ENCODE assay signal across 9 cellular contexts in the genomic region with DNA sequence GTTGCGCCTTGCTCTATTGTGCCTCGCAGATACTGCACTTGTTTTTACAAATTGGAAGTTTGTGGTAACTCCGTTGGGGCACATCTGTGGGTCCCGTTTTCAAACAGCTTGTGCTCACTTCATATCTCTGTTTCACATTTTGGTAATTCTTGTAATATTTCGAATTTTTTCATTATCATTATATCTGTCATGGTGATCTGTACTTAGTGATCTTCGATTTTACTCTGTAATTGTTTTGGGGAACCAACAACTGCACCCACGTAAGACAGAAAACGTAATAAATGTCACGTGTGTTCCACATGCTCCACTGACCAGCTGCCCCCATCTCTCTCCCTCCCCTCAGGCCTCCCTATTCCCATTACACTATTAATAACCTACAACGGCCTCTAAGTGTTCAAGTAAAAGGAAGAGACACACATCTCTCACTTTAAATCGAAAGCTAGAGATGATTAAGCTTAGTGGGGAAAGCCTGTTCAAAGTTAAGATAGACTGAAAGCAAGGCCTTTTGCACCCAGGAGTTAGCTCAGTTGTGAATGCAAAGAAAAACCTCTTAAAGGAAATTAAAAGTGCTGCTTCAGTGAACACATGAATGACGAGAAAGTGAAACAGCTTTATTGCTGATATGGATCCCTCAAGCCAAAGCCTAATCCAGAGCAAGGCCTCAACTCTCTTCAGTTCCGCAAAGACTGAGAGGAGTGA. TPM values are rescaled to one million over a fixed set of nuclear protein-coding genes. Genes with fewer than 3 reads are reported as not detected.
DNase-seq lines count a peak whose midpoint lies in the region; ATAC-seq, FAIRE-seq and TF ChIP-seq lines count a peak whose summit lies in the region.
"Had no signal": no experiment of that assay in that cellular context is flagged by ENCODE, and none has a peak within 500 bp of the region (broad histone marks: within the 10 kb centered on the region; RNA-seq: fewer than 3 reads in every experiment).

No MANE protein-coding gene starts in this region.

- H3K27me3 ChIP-seq in astrocyte (ENCODE audit: insufficient read depth, low read length) (peaks cover 12% of the 10 kb centered on the region), neuronal stem cell (ENCODE audit: control insufficient read depth in 3 of 3, insufficient read depth in 3 of 3, low read depth in 1 of 3, low read length in 3 of 3) (peaks cover 0 to 20% (median 14%) of the 10 kb centered on the region in 3 experiments), adrenal gland (no peaks in the 10 kb centered on the region)

- H3K14ac ChIP-seq in neuronal stem cell (ENCODE audit: low read length): no peak overlapping the region

- no peaks in the 10 kb centered on the region for H3K79me1 ChIP-seq in neuronal stem cell (ENCODE audit: low read depth, low read length)

- no peak overlapping the region for H2BK120ac ChIP-seq in neuronal stem cell (ENCODE audit: low read depth, low read length)

- H3K4me3 Mint-ChIP-seq in astrocyte (ENCODE audit: unreplicated experiment): peak overlapping the region; percentile 84

- H3K9me3 ChIP-seq in astrocyte (ENCODE audit: insufficient read depth, low read depth, low read length) (no peaks in the 10 kb centered on the region), neuronal stem cell (replicated peaks in 1 of 2; ENCODE audit: control insufficient read depth in 2 of 2, insufficient read depth in 1 of 2, low read depth in 1 of 2, low read length in 2 of 2) (no peaks in the 10 kb centered on the region), adrenal gland (replicated peaks in 1 of 3) (no peaks in the 10 kb centered on the region)

- H2BK15ac ChIP-seq in neuronal stem cell (ENCODE audit: low read length): no peak overlapping the region

- H3K9me3 Mint-ChIP-seq in astrocyte (ENCODE audit: unreplicated experiment): peaks cover 3% of the 10 kb centered on the region

- no peak for FAIRE-seq in astrocyte (lab: Jason Lieb, UNC)

- no peaks in the 10 kb centered on the region for H3K79me2 ChIP-seq in astrocyte (ENCODE audit: insufficient read depth, low read length)

- no peak overlapping the region for H4K8ac ChIP-seq in neuronal stem cell (ENCODE audit: low read depth, low read length)

- no peak overlapping the region for H4K91ac ChIP-seq in neuronal stem cell (ENCODE audit: low read depth, low read length, poor library complexity)

- no peak overlapping the region for H2BK12ac ChIP-seq in neuronal stem cell (ENCODE audit: low read length)

- no peak overlapping the region for H3K27ac Mint-ChIP-seq in astrocyte (ENCODE audit: unreplicated experiment)

- H3K18ac ChIP-seq in neuronal stem cell (ENCODE audit: low read length): no peak overlapping the region

- H4K20me1 ChIP-seq in astrocyte (ENCODE audit: insufficient read depth, low read length): no peaks in the 10 kb centered on the region

- WGBS in neuronal stem cell (ENCODE audit: extremely low coverage in 2 of 2, insufficient read length in 2 of 2, insufficient replicate concordance in 1 of 2), 2 donors: no CpG with 5 or more reads among the region's 13 CpGs
- 51 to 57% (median 56%) methylated on average over 13 of the region's 13 CpGs for WGBS in adrenal gland, 4 donors

- H3K9ac ChIP-seq in astrocyte (ENCODE audit: low read length): no peak overlapping the region
- no peak overlapping the region for H3K9ac ChIP-seq in neuronal stem cell (ENCODE audit: low read depth, low read length, poor library complexity)

- peak; percentile 60 for ATAC-seq in GM18520 (IDR thresholded peaks at IDR 0.05; ENCODE audit: unreplicated experiment)
- ATAC-seq in HG03097 (IDR thresholded peaks at IDR 0.05; ENCODE audit: low FRiP score, unreplicated experiment): peak; percentile 40

- H3K36me3 Mint-ChIP-seq in astrocyte (ENCODE audit: low read depth, unreplicated experiment): peaks cover 2% of the 10 kb centered on the region

- TF ChIP-seq CTCF in astrocyte (IDR thresholded peaks at IDR 0.05; ENCODE audit: insufficient read depth, low read depth, low read length) (no peak), adrenal gland (IDR thresholded peaks at IDR 0.05) (no peak)

- no peaks in the 10 kb centered on the region for H3K4me1 Mint-ChIP-seq in astrocyte (ENCODE audit: low read depth, unreplicated experiment)

- intact Hi-C loops in adrenal gland (cut with DNase I): no loop called here

- H3K23ac ChIP-seq in neuronal stem cell (ENCODE audit: low read depth, low read length, poor library complexity): no peak overlapping the region

- H2AFZ ChIP-seq in astrocyte (ENCODE audit: low read depth, low read length): peak overlapping the region; percentile 91
- H2AFZ ChIP-seq in neuronal stem cell (ENCODE audit: low read length): peak overlapping the region; percentile 97

- H3K4me3 ChIP-seq in astrocyte (ENCODE audit: insufficient read depth, low read depth, low read length): peak overlapping the region; percentile 56
- no peak overlapping the region for H3K4me3 ChIP-seq in neuronal stem cell (ENCODE audit: low read length in 2 of 2)
- H3K4me3 ChIP-seq in adrenal gland: peak overlapping the region in 1 of 4 donors; percentile 56

- no peak overlapping the region for H2AK5ac ChIP-seq in neuronal stem cell (ENCODE audit: low read depth, low read length)

- H3K4me2 ChIP-seq in astrocyte (ENCODE audit: low read length) (peak overlapping the region; percentile 89), neuronal stem cell (ENCODE audit: insufficient read depth, low read length, poor library complexity, severe bottlenecking) (no peak overlapping the region)

- no peak overlapping the region for H2BK5ac ChIP-seq in neuronal stem cell (ENCODE audit: low read length)

- H3K4ac ChIP-seq in neuronal stem cell (ENCODE audit: low read length): no peak overlapping the region

- H3K4me1 ChIP-seq in astrocyte (ENCODE audit: insufficient read depth, low read length) (peaks cover 10% of the 10 kb centered on the region), neuronal stem cell (ENCODE audit: control insufficient read depth in 2 of 2, insufficient read depth in 1 of 2, low read depth in 1 of 2, low read length in 2 of 2) (peaks cover 3 to 10% of the 10 kb centered on the region in 2 donors), adrenal gland (replicated peaks in 1 of 2) (peaks cover 0 to 5% of the 10 kb centered on the region in 2 donors)

- no peak for DNase-seq in astrocyte (ENCODE audit: low read depth)
- DNase-seq in neuronal stem cell (ENCODE audit: low spot score): no peak
- DNase-seq in nucleus accumbens (lab: John Stamatoyannopoulos, UW): no peak
- no peak for DNase-seq in adrenal gland
- no peak for DNase-seq in dermis blood vessel endothelial cell
- no peak for DNase-seq in NCI-H524 (lab: John Stamatoyannopoulos, UW)

- no peak for TF ChIP-seq POLR2A in adrenal gland (IDR thresholded peaks at IDR 0.05)

- peaks cover 23% of the 10 kb centered on the region for H3K27me3 Mint-ChIP-seq in astrocyte (ENCODE audit: low read depth, unreplicated experiment)

- H3K36me3 ChIP-seq in astrocyte (ENCODE audit: insufficient read depth, low read length) (no peaks in the 10 kb centered on the region), neuronal stem cell (replicated peaks in 1 of 2; ENCODE audit: control insufficient read depth in 2 of 2, insufficient read depth in 2 of 2, low read length in 2 of 2) (no peaks in the 10 kb centered on the region), adrenal gland (replicated peaks in 1 of 2) (no peaks in the 10 kb centered on the region)

- H3K27ac ChIP-seq in astrocyte (ENCODE audit: low read depth, low read length) (no peak overlapping the region), neuronal stem cell (replicated peaks; ENCODE audit: low read length) (no peak overlapping the region), adrenal gland (no peak overlapping the region)

RNA-seq across cellular contexts. Expression of gene TTLL2, which starts 26.9 kb away (rescaled TPM):
- not detected in 2 replicates for total RNA-seq in astrocyte
- polyA plus RNA-seq in neuronal stem cell (2013, experiment 1 of 2): not detected
- polyA plus RNA-seq in neuronal stem cell (2013, experiment 2 of 2): not detected
- total RNA-seq in adrenal gland: not detected
- not detected for polyA plus RNA-seq in adrenal gland
- not detected in 2 replicates for total RNA-seq in dermis blood vessel endothelial cell
- total RNA-seq: lung microvascular endothelial cell had no signal
